ENCODE assay signal across 10 cellular contexts in the genomic region with DNA sequence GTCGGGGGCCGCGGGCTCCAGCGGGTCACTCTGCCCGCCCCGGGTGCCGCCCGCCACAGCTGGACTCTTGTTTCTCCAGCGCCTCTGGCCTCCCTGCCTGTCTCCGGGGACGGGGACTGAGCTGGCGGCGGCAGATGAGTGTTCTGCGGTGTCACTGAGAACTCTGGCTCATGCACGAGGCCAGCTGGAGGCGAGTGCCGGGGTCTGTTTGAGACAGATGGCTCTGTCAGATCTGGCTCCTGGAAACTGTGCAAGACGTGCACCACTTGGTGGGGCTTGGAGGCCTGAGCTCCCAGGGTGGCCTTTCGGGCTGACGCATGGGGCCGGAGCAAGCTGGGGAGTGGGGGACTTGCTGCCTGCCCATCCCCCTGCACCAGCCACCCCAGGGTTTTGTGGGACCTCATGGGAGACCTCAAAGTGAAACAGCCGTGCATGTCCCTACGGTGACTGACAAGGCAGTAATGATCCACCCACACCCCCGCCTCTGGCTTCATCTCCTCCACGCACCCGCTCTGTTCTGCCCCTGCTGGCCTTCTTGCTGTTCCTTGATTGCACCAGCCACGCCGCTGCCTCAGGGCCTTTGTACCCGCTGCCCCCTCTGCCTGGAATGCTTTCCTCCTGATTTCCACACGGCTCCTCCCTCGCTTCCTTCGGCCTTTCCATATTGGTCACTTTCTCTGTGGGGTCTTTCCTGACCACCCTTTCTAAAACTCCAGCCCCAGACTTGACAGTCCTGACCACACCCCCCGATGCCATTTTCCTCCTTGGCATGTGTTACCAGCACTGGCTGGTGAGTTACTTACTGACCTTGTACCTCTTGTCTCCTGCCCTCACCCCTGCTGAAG.
DNase-seq lines count a peak whose midpoint lies in the region; TF ChIP-seq lines count a peak whose summit lies in the region.
"Had no signal": no experiment of that assay in that cellular context is flagged by ENCODE, and none has a peak within 500 bp of the region (broad histone marks: within the 10 kb centered on the region; RNA-seq: fewer than 3 reads in every experiment).

No MANE protein-coding gene starts in this region.

- H3K79me1 ChIP-seq in mesendoderm (ENCODE audit: low read length) = no peaks in the 10 kb centered on the region

- TF ChIP-seq CTCF in cardiac fibroblast (IDR thresholded peaks at IDR 0.05; ENCODE audit: low read depth, low read length) = no peak
- TF ChIP-seq CTCF in liver (IDR thresholded peaks at IDR 0.05; ENCODE audit: low read depth, low read length, missing input control) = no peak
- TF ChIP-seq CTCF in tibial nerve (IDR thresholded peaks at IDR 0.05) = no peak

- H2AK5ac ChIP-seq in mesendoderm (ENCODE audit: low read length) = no peak overlapping the region

- no peak overlapping the region for H3K56ac ChIP-seq in mesendoderm (ENCODE audit: low read length)

- H3K4me2 ChIP-seq in mesendoderm (ENCODE audit: low read length) = no peak overlapping the region

- 48% methylated on average over 33 of the region's 33 CpGs for WGBS in liver
- 54 to 55% methylated on average over 28 to 30 of the region's 33 CpGs for WGBS in tibial nerve, 2 donors
- no CpG with 5 or more reads among the region's 33 CpGs for WGBS in mesendoderm (ENCODE audit: extremely low coverage, insufficient coverage, low lambda C conversion rate)

- H3K36me3 ChIP-seq in liver (ENCODE audit: control insufficient read depth in 4 of 4, insufficient read depth in 3 of 4, low read depth in 1 of 4, low read length in 3 of 4) (no peaks in the 10 kb centered on the region), tibial nerve (no peaks in the 10 kb centered on the region), mesendoderm (ENCODE audit: control insufficient read depth, insufficient read depth, low read length) (no peaks in the 10 kb centered on the region)

- TF ChIP-seq RAD21 in liver (IDR thresholded peaks at IDR 0.05) = no peak

- no peak overlapping the region for H3K4me3 ChIP-seq in cardiac fibroblast (replicated peaks in 1 of 2; ENCODE audit: low read depth in 2 of 2, low read length in 2 of 2)
- H3K4me3 ChIP-seq in liver (ENCODE audit: low read depth in 1 of 3, low read length in 3 of 3) = no peak overlapping the region
- H3K4me3 ChIP-seq in tibial nerve = peak overlapping the region in 1 of 4 donors; percentile 36
- H3K4me3 ChIP-seq in mesendoderm (ENCODE audit: low read length) = no peak overlapping the region

- H4K5ac ChIP-seq in mesendoderm (ENCODE audit: low read length) = no peak overlapping the region

- no peak overlapping the region for H3K18ac ChIP-seq in mesendoderm (ENCODE audit: low read length)

- no peak for TF ChIP-seq POLR2A in tibial nerve (IDR thresholded peaks at IDR 0.05)

- peak in 1 of 2 donors; percentile 22 for TF ChIP-seq EP300 in tibial nerve (IDR thresholded peaks at IDR 0.05)

- no peak overlapping the region for H4K8ac ChIP-seq in mesendoderm (ENCODE audit: low read depth, low read length)

- H3K27me3 ChIP-seq in liver (ENCODE audit: control insufficient read depth in 4 of 4, insufficient read depth in 4 of 4, low read length in 3 of 4) (no peaks in the 10 kb centered on the region), tibial nerve (no peaks in the 10 kb centered on the region), mesendoderm (ENCODE audit: insufficient read depth, low read length, poor library complexity) (no peaks in the 10 kb centered on the region)

- no peak overlapping the region for H3K4ac ChIP-seq in mesendoderm (ENCODE audit: low read depth, low read length)

- H3K9ac ChIP-seq in liver (ENCODE audit: low read depth in 1 of 2, low read length in 2 of 2) (peak overlapping the region in 1 of 2 donors; percentile 80), mesendoderm (ENCODE audit: low read length) (no peak overlapping the region)

- DNase-seq in LHCN-M2 (ENCODE audit: low read depth) (peak; percentile 69), cardiac fibroblast (ENCODE audit: low read depth in 2 of 2) (peak; percentile 26 to 32), tibial nerve (ENCODE audit: low spot score in 2 of 2) (peak in 1 of 2 donors; percentile 37), kidney glomerular epithelial cell (lab: John Stamatoyannopoulos, UW) (no peak), NCI-H2107 treated with DMSO at 0.1 percent for 48 hours (lab: John Stamatoyannopoulos, UW; ENCODE audit: unreplicated experiment) (no peak), mesendoderm (no peak), 8988T (no peak)
- DNase-seq: activated naive CD8-positive, alpha-beta T cell treated with anti-CD3 and anti-CD28 coated beads, Interleukin-2, amount 10 ng/mL, durations not matched to agents 7 days and 5 days; NCI-H1048 had no signal

- no peak overlapping the region for H3K23ac ChIP-seq in mesendoderm (ENCODE audit: low read length)

- no peaks in the 10 kb centered on the region for H3K79me2 ChIP-seq in mesendoderm (ENCODE audit: control insufficient read depth, insufficient read depth, low read length)

- H2BK120ac ChIP-seq in mesendoderm (ENCODE audit: low read depth, low read length) = no peak overlapping the region

- H3K9me3 ChIP-seq in liver (ENCODE audit: control insufficient read depth in 4 of 4, low read length in 3 of 4) (no peaks in the 10 kb centered on the region), tibial nerve (no peaks in the 10 kb centered on the region)

- H3K4me1 ChIP-seq in liver (ENCODE audit: control insufficient read depth in 4 of 4, insufficient read depth in 4 of 4, low read length in 3 of 4) (peaks cover 20 to 65% (median 52%) of the 10 kb centered on the region in 4 donors), tibial nerve (peaks cover 0 to 85% (median 52%) of the 10 kb centered on the region in 4 donors), mesendoderm (ENCODE audit: control insufficient read depth, low read depth, low read length) (no peaks in the 10 kb centered on the region)

- no peak overlapping the region for H2BK5ac ChIP-seq in mesendoderm (ENCODE audit: low read length)

- peak overlapping the region; percentile 78 to 95 for H3K27ac ChIP-seq in liver (ENCODE audit: low read depth in 1 of 2, low read length in 2 of 2)
- H3K27ac ChIP-seq in tibial nerve = peak overlapping the region; percentile 71 to 93 (median 85)
- no peak overlapping the region for H3K27ac ChIP-seq in mesendoderm (ENCODE audit: low read depth, low read length)

- no peak overlapping the region for H2BK15ac ChIP-seq in mesendoderm (replicated peaks; ENCODE audit: low read depth)

TF ChIP-seq in liver, 16 proteins besides CTCF, POLR2A, EP300 and RAD21:
- TF ChIP-seq, protein P1, sequence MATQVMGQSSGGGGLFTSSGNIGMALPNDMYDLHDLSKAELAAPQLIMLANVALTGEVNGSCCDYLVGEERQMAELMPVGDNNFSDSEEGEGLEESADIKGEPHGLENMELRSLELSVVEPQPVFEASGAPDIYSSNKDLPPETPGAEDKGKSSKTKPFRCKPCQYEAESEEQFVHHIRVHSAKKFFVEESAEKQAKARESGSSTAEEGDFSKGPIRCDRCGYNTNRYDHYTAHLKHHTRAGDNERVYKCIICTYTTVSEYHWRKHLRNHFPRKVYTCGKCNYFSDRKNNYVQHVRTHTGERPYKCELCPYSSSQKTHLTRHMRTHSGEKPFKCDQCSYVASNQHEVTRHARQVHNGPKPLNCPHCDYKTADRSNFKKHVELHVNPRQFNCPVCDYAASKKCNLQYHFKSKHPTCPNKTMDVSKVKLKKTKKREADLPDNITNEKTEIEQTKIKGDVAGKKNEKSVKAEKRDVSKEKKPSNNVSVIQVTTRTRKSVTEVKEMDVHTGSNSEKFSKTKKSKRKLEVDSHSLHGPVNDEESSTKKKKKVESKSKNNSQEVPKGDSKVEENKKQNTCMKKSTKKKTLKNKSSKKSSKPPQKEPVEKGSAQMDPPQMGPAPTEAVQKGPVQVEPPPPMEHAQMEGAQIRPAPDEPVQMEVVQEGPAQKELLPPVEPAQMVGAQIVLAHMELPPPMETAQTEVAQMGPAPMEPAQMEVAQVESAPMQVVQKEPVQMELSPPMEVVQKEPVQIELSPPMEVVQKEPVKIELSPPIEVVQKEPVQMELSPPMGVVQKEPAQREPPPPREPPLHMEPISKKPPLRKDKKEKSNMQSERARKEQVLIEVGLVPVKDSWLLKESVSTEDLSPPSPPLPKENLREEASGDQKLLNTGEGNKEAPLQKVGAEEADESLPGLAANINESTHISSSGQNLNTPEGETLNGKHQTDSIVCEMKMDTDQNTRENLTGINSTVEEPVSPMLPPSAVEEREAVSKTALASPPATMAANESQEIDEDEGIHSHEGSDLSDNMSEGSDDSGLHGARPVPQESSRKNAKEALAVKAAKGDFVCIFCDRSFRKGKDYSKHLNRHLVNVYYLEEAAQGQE (IDR thresholded peaks at IDR 0.05) = no peak
- TF ChIP-seq, protein P2, sequence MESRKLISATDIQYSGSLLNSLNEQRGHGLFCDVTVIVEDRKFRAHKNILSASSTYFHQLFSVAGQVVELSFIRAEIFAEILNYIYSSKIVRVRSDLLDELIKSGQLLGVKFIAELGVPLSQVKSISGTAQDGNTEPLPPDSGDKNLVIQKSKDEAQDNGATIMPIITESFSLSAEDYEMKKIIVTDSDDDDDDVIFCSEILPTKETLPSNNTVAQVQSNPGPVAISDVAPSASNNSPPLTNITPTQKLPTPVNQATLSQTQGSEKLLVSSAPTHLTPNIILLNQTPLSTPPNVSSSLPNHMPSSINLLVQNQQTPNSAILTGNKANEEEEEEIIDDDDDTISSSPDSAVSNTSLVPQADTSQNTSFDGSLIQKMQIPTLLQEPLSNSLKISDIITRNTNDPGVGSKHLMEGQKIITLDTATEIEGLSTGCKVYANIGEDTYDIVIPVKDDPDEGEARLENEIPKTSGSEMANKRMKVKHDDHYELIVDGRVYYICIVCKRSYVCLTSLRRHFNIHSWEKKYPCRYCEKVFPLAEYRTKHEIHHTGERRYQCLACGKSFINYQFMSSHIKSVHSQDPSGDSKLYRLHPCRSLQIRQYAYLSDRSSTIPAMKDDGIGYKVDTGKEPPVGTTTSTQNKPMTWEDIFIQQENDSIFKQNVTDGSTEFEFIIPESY (IDR thresholded peaks at IDR 0.05) = no peak
- TF ChIP-seq, protein P3, sequence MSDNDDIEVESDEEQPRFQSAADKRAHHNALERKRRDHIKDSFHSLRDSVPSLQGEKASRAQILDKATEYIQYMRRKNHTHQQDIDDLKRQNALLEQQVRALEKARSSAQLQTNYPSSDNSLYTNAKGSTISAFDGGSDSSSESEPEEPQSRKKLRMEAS (IDR thresholded peaks at IDR 0.05) = no peak
- TF ChIP-seq HNF4A (conservative IDR thresholded peaks at IDR 0.05) = peak; percentile 26 to 40
- peak in 1 of 2 donors; percentile 32 for TF ChIP-seq RXRA (IDR thresholded peaks at IDR 0.05)
TF ChIP-seq in liver: peak in this region for 2.

Comparison
In these comparisons a context has a peak if more than half of its experiments do, and no peak if none do; other contexts are left out.
1. DNase-seq: peak in LHCN-M2 (single experiment) and cardiac fibroblast (2 of 2); none in kidney glomerular epithelial cell (single experiment), NCI-H2107 treated with DMSO at 0.1 percent for 48 hours (single experiment), mesendoderm (single experiment) and 8988T (single experiment).